In the genomic region with DNA sequence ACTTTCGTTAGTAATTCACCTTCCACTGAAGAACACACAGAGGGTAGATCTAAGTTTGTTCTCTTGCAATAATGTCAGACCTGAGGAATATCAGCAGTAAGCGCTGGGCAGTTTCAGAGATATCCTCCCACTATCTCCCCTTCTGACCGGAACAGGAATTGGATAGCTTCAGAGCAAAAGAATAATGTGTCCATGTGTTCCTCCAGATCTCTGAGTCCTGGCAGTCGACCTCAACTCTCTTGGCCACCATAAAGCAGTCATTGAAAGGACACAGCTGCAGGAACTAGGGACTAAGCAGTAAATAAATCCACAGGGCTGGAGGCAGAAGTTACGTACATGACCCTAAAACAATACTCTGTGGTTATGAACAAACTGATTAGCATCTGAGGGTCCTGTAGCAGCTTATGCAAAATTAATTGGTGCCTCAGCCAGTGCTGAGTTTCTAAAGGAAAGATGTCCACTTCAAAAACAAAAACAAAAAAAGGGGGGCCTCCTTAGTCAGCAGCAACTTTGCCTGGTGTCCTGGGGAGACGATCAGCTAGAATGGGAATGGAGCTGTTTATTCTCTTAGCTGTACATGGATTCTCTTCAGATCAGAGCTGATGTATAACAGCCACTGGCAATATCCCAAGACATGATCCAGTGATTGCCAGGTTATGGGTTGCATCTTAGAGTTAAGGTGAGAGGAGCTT, we compare ENCODE assay signal across 1 cellular context.
TF ChIP-seq lines count a peak whose summit lies in the region.

No MANE protein-coding gene starts in this region.

TF ChIP-seq in K562, 482 proteins besides CTCF, POLR2A, EP300 and RAD21 (continued from another document and continues in another):
- TF ChIP-seq, protein P1, sequence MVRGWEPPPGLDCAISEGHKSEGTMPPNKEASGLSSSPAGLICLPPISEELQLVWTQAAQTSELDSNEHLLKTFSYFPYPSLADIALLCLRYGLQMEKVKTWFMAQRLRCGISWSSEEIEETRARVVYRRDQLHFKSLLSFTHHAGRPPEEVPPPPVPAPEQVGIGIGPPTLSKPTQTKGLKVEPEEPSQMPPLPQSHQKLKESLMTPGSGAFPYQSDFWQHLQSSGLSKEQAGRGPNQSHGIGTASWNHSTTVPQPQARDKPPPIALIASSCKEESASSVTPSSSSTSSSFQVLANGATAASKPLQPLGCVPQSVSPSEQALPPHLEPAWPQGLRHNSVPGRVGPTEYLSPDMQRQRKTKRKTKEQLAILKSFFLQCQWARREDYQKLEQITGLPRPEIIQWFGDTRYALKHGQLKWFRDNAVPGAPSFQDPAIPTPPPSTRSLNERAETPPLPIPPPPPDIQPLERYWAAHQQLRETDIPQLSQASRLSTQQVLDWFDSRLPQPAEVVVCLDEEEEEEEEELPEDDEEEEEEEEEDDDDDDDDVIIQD (CRISPR knock-in tag; IDR thresholded peaks at IDR 0.05), result no peak
- TF ChIP-seq HDAC1 (IDR thresholded peaks at IDR 0.05) (no peak), ZNF184 (CRISPR knock-in tag; IDR thresholded peaks at IDR 0.05) (no peak), GABPB1 (CRISPR knock-in tag; IDR thresholded peaks at IDR 0.05) (peak; percentile 59), ZNF324 (CRISPR knock-in tag; IDR thresholded peaks at IDR 0.05) (no peak), NR2C1 (IDR thresholded peaks at IDR 0.05) (no peak), NR2C1 (tag; IDR thresholded peaks at IDR 0.05) (no peak), MTA1 (IDR thresholded peaks at IDR 0.05; ENCODE audit: borderline replicate concordance) (no peak), ZNF121 (CRISPR knock-in tag; conservative IDR thresholded peaks at IDR 0.05) (no peak), ZNF79 (CRISPR knock-in tag; IDR thresholded peaks at IDR 0.05; ENCODE audit: low read depth) (no peak), ATF7 (IDR thresholded peaks at IDR 0.05) (no peak), SRSF9 (IDR thresholded peaks at IDR 0.05; ENCODE audit: borderline replicate concordance, low read depth, low read length) (no peak), ZNF445 (CRISPR knock-in tag; IDR thresholded peaks at IDR 0.05; ENCODE audit: low read depth) (peak; percentile 70; the same call in 1 of the 2 replicates), PHTF2 (CRISPR knock-in tag; IDR thresholded peaks at IDR 0.05) (no peak), OTX1 (CRISPR knock-in tag; IDR thresholded peaks at IDR 0.05) (no peak), SMARCA5 (IDR thresholded peaks at IDR 0.05) (no peak), PPARD (CRISPR knock-in tag; IDR thresholded peaks at IDR 0.05) (no peak), ZBED1 (IDR thresholded peaks at IDR 0.05) (no peak), HOXB6 (CRISPR knock-in tag; IDR thresholded peaks at IDR 0.05; ENCODE audit: borderline replicate concordance) (no peak), CEBPB (tag; IDR thresholded peaks at IDR 0.05) (no peak; the same call in 1 of the 2 replicates), SREBF2 (CRISPR knock-in tag; IDR thresholded peaks at IDR 0.05) (no peak), TAF15 (IDR thresholded peaks at IDR 0.05; ENCODE audit: low read depth, low read length) (no peak), ZNF644 (tag; IDR thresholded peaks at IDR 0.05; ENCODE audit: low read depth) (no peak), POLR2AphosphoS2 (IDR thresholded peaks at IDR 0.05; ENCODE audit: low read length) (no peak), ZNF282 (CRISPR knock-in tag; IDR thresholded peaks at IDR 0.05) (no peak), CREM (IDR thresholded peaks at IDR 0.05; ENCODE audit: low read depth) (no peak), ZNF140 (CRISPR knock-in tag; IDR thresholded peaks at IDR 0.05) (no peak), KDM2B (CRISPR knock-in tag; IDR thresholded peaks at IDR 0.05) (no peak), ZNF347 (CRISPR knock-in tag; IDR thresholded peaks at IDR 0.05; ENCODE audit: low read depth) (no peak), GABPB2 (CRISPR knock-in tag; conservative IDR thresholded peaks at IDR 0.05) (no peak)
- TF ChIP-seq, protein P2, sequence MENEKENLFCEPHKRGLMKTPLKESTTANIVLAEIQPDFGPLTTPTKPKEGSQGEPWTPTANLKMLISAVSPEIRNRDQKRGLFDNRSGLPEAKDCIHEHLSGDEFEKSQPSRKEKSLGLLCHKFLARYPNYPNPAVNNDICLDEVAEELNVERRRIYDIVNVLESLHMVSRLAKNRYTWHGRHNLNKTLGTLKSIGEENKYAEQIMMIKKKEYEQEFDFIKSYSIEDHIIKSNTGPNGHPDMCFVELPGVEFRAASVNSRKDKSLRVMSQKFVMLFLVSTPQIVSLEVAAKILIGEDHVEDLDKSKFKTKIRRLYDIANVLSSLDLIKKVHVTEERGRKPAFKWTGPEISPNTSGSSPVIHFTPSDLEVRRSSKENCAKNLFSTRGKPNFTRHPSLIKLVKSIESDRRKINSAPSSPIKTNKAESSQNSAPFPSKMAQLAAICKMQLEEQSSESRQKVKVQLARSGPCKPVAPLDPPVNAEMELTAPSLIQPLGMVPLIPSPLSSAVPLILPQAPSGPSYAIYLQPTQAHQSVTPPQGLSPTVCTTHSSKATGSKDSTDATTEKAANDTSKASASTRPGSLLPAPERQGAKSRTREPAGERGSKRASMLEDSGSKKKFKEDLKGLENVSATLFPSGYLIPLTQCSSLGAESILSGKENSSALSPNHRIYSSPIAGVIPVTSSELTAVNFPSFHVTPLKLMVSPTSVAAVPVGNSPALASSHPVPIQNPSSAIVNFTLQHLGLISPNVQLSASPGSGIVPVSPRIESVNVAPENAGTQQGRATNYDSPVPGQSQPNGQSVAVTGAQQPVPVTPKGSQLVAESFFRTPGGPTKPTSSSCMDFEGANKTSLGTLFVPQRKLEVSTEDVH (IDR thresholded peaks at IDR 0.05; ENCODE audit: low read depth, partially characterized antibody), result no peak
- TF ChIP-seq, protein P3, sequence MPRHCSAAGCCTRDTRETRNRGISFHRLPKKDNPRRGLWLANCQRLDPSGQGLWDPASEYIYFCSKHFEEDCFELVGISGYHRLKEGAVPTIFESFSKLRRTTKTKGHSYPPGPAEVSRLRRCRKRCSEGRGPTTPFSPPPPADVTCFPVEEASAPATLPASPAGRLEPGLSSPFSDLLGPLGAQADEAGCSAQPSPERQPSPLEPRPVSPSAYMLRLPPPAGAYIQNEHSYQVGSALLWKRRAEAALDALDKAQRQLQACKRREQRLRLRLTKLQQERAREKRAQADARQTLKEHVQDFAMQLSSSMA (CRISPR knock-in tag; IDR thresholded peaks at IDR 0.05), result no peak
- TF ChIP-seq, protein P4, sequence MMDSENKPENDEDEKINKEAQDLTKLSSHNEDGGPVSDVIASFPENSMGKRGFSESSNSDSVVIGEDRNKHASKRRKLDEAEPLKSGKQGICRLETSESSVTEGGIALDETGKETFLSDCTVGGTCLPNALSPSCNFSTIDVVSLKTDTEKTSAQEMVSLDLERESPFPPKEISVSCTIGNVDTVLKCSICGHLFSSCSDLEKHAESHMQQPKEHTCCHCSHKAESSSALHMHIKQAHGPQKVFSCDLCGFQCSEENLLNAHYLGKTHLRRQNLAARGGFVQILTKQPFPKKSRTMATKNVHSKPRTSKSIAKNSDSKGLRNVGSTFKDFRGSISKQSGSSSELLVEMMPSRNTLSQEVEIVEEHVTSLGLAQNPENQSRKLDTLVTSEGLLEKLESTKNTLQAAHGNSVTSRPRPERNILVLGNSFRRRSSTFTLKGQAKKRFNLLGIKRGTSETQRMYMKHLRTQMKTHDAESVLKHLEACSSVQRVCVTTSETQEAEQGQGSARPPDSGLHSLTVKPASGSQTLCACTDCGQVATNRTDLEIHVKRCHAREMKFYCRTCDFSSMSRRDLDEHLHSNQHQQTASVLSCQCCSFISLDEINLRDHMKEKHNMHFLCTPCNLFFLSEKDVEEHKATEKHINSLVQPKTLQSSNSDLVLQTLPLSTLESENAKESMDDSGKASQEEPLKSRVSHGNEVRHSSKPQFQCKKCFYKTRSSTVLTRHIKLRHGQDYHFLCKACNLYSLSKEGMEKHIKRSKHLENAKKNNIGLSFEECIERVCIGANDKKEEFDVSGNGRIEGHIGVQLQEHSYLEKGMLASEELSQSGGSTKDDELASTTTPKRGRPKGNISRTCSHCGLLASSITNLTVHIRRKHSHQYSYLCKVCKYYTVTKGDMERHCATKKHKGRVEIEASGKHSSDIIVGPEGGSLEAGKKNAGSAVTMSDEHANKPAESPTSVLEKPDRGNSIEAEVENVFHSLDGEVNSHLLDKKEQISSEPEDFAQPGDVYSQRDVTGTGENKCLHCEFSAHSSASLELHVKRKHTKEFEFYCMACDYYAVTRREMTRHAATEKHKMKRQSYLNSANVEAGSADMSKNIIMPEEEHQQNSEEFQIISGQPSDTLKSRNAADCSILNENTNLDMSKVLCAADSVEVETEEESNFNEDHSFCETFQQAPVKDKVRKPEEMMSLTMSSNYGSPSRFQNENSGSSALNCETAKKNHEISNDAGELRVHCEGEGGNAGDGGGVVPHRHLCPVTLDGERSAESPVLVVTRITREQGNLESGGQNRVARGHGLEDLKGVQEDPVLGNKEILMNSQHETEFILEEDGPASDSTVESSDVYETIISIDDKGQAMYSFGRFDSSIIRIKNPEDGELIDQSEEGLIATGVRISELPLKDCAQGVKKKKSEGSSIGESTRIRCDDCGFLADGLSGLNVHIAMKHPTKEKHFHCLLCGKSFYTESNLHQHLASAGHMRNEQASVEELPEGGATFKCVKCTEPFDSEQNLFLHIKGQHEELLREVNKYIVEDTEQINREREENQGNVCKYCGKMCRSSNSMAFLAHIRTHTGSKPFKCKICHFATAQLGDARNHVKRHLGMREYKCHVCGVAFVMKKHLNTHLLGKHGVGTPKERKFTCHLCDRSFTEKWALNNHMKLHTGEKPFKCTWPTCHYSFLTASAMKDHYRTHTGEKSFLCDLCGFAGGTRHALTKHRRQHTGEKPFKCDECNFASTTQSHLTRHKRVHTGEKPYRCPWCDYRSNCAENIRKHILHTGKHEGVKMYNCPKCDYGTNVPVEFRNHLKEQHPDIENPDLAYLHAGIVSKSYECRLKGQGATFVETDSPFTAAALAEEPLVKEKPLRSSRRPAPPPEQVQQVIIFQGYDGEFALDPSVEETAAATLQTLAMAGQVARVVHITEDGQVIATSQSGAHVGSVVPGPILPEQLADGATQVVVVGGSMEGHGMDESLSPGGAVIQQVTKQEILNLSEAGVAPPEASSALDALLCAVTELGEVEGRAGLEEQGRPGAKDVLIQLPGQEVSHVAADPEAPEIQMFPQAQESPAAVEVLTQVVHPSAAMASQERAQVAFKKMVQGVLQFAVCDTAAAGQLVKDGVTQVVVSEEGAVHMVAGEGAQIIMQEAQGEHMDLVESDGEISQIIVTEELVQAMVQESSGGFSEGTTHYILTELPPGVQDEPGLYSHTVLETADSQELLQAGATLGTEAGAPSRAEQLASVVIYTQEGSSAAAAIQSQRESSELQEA (IDR thresholded peaks at IDR 0.05; ENCODE audit: low read depth), result no peak
- TF ChIP-seq, protein P5, sequence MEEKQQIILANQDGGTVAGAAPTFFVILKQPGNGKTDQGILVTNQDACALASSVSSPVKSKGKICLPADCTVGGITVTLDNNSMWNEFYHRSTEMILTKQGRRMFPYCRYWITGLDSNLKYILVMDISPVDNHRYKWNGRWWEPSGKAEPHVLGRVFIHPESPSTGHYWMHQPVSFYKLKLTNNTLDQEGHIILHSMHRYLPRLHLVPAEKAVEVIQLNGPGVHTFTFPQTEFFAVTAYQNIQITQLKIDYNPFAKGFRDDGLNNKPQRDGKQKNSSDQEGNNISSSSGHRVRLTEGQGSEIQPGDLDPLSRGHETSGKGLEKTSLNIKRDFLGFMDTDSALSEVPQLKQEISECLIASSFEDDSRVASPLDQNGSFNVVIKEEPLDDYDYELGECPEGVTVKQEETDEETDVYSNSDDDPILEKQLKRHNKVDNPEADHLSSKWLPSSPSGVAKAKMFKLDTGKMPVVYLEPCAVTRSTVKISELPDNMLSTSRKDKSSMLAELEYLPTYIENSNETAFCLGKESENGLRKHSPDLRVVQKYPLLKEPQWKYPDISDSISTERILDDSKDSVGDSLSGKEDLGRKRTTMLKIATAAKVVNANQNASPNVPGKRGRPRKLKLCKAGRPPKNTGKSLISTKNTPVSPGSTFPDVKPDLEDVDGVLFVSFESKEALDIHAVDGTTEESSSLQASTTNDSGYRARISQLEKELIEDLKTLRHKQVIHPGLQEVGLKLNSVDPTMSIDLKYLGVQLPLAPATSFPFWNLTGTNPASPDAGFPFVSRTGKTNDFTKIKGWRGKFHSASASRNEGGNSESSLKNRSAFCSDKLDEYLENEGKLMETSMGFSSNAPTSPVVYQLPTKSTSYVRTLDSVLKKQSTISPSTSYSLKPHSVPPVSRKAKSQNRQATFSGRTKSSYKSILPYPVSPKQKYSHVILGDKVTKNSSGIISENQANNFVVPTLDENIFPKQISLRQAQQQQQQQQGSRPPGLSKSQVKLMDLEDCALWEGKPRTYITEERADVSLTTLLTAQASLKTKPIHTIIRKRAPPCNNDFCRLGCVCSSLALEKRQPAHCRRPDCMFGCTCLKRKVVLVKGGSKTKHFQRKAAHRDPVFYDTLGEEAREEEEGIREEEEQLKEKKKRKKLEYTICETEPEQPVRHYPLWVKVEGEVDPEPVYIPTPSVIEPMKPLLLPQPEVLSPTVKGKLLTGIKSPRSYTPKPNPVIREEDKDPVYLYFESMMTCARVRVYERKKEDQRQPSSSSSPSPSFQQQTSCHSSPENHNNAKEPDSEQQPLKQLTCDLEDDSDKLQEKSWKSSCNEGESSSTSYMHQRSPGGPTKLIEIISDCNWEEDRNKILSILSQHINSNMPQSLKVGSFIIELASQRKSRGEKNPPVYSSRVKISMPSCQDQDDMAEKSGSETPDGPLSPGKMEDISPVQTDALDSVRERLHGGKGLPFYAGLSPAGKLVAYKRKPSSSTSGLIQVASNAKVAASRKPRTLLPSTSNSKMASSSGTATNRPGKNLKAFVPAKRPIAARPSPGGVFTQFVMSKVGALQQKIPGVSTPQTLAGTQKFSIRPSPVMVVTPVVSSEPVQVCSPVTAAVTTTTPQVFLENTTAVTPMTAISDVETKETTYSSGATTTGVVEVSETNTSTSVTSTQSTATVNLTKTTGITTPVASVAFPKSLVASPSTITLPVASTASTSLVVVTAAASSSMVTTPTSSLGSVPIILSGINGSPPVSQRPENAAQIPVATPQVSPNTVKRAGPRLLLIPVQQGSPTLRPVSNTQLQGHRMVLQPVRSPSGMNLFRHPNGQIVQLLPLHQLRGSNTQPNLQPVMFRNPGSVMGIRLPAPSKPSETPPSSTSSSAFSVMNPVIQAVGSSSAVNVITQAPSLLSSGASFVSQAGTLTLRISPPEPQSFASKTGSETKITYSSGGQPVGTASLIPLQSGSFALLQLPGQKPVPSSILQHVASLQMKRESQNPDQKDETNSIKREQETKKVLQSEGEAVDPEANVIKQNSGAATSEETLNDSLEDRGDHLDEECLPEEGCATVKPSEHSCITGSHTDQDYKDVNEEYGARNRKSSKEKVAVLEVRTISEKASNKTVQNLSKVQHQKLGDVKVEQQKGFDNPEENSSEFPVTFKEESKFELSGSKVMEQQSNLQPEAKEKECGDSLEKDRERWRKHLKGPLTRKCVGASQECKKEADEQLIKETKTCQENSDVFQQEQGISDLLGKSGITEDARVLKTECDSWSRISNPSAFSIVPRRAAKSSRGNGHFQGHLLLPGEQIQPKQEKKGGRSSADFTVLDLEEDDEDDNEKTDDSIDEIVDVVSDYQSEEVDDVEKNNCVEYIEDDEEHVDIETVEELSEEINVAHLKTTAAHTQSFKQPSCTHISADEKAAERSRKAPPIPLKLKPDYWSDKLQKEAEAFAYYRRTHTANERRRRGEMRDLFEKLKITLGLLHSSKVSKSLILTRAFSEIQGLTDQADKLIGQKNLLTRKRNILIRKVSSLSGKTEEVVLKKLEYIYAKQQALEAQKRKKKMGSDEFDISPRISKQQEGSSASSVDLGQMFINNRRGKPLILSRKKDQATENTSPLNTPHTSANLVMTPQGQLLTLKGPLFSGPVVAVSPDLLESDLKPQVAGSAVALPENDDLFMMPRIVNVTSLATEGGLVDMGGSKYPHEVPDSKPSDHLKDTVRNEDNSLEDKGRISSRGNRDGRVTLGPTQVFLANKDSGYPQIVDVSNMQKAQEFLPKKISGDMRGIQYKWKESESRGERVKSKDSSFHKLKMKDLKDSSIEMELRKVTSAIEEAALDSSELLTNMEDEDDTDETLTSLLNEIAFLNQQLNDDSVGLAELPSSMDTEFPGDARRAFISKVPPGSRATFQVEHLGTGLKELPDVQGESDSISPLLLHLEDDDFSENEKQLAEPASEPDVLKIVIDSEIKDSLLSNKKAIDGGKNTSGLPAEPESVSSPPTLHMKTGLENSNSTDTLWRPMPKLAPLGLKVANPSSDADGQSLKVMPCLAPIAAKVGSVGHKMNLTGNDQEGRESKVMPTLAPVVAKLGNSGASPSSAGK (IDR thresholded peaks at IDR 0.05), result peak; percentile 90
